In genomic region chr14:33835677-33836076, GRCh38 we compare ENCODE assay signal across 31 cellular contexts.
"Had no signal": no experiment of that assay in that cellular context is flagged by ENCODE, and none has a peak within 500 bp of the region (broad histone marks: within the 10 kb centered on the region; RNA-seq: fewer than 3 reads in every experiment).

No MANE protein-coding gene starts in this region.

- H3K27ac ChIP-seq: ascending aorta, cardiac muscle cell, RWPE1, VCaP had no signal

- H3K4me3 ChIP-seq: ascending aorta, cardiac muscle cell had no signal

- ATAC-seq: activated CD8-positive, alpha-beta T cell treated with anti-CD3 and anti-CD28 coated beads for 36 hours; activated T-cell treated with anti-CD3 and anti-CD28 coated beads, Interleukin-2, amount 50 U/mL, for 4 hours; PC-3; Right ventricle myocardium inferior; SK-N-SH treated with all-trans-retinoic acid at 6 μM for 48 hours had no signal

- H3K9me3 ChIP-seq: ascending aorta had no signal

- H3K27me3 Mint-ChIP-seq: activated B cell treated with CpG ODN at 0.5 μM for 24 hours; activated CD8-positive, alpha-beta T cell treated with anti-CD3 and anti-CD28 coated beads for 36 hours; activated naive CD4-positive, alpha-beta T cell treated with anti-CD3 and anti-CD28 coated beads, Interleukin-2, amount 50 U/mL, for 24 hours; central memory CD8-positive, alpha-beta T cell; IgD-negative memory B cell had no signal

- H3K4me3 Mint-ChIP-seq: activated B cell treated with CpG ODN at 0.5 μM for 24 hours; activated CD8-positive, alpha-beta T cell treated with anti-CD3 and anti-CD28 coated beads for 36 hours; activated naive CD4-positive, alpha-beta T cell treated with anti-CD3 and anti-CD28 coated beads, Interleukin-2, amount 50 U/mL, for 24 hours; activated T-cell treated with anti-CD3 and anti-CD28 coated beads, Interleukin-2, amount 50 U/mL, for 4 hours; central memory CD8-positive, alpha-beta T cell had no signal

- FAIRE-seq: RCC 7860 had no signal

- H3K27me3 ChIP-seq: ascending aorta, cardiac muscle cell had no signal

- DNase-seq: activated B cell treated with CpG ODN at 0.5 μM for 24 hours; activated CD4-positive, alpha-beta T cell treated with anti-CD3 and anti-CD28 coated beads for 4 hours; activated CD4-positive, alpha-beta T cell treated with anti-CD3 and anti-CD28 coated beads, Interleukin-2, amount 50 U/mL, for 4 hours; activated CD4-positive, CD25-positive, alpha-beta regulatory T cell treated with anti-CD3 and anti-CD28 coated beads, Interleukin-2, amount 50 U/mL, for 72 hours; activated CD8-positive, alpha-beta T cell treated with anti-CD3 and anti-CD28 coated beads for 36 hours; activated gamma-delta T cell; activated naive CD4-positive, alpha-beta T cell treated with Interleukin-2 at 50 U/mL for 16 hours; activated naive CD8-positive, alpha-beta T cell treated with anti-CD3 and anti-CD28 coated beads, Interleukin-2, amount 10 ng/mL, durations not matched to agents 7 days and 5 days; activated T-cell treated with anti-CD3 and anti-CD28 coated beads for 4 hours; activated T-cell treated with anti-CD3 and anti-CD28 coated beads, Interleukin-2, amount 50 U/mL, for 4 hours; Karpas-422; KBM-7; NCI-H1105; NCI-H1417 treated with DMSO at 0.1 percent for 48 hours; NCI-H187 treated with DMSO at 0.1 percent for 48 hours; NCI-H510A; NCI-H774; PC-3; SIG-M5; SW 1271; T-helper 9 cell had no signal

- H3K27ac Mint-ChIP-seq: activated B cell treated with CpG ODN at 0.5 μM for 24 hours; activated CD8-positive, alpha-beta T cell treated with anti-CD3 and anti-CD28 coated beads for 36 hours; activated naive CD4-positive, alpha-beta T cell treated with anti-CD3 and anti-CD28 coated beads, Interleukin-2, amount 50 U/mL, for 24 hours; activated naive CD8-positive, alpha-beta T cell treated with anti-CD3 and anti-CD28 coated beads, Interleukin-2, amount 10 ng/mL, durations not matched to agents 7 days and 5 days; IgD-negative memory B cell had no signal

- H3K9me3 Mint-ChIP-seq: activated B cell treated with CpG ODN at 0.5 μM for 24 hours; activated CD8-positive, alpha-beta T cell treated with anti-CD3 and anti-CD28 coated beads for 36 hours; activated naive CD4-positive, alpha-beta T cell treated with anti-CD3 and anti-CD28 coated beads, Interleukin-2, amount 50 U/mL, for 24 hours; activated T-cell treated with anti-CD3 and anti-CD28 coated beads, Interleukin-2, amount 50 U/mL, for 4 hours had no signal

- H3K36me3 ChIP-seq: ascending aorta, cardiac muscle cell had no signal

- H3K36me3 Mint-ChIP-seq: activated naive CD4-positive, alpha-beta T cell treated with anti-CD3 and anti-CD28 coated beads, Interleukin-2, amount 50 U/mL, for 24 hours; activated naive CD8-positive, alpha-beta T cell treated with anti-CD3 and anti-CD28 coated beads, Interleukin-2, amount 10 ng/mL, durations not matched to agents 7 days and 5 days; IgD-negative memory B cell had no signal

- H3K4me1 Mint-ChIP-seq: activated B cell treated with CpG ODN at 0.5 μM for 24 hours; activated naive CD4-positive, alpha-beta T cell treated with anti-CD3 and anti-CD28 coated beads, Interleukin-2, amount 50 U/mL, for 24 hours; central memory CD8-positive, alpha-beta T cell; IgD-negative memory B cell had no signal
